15 cellular contexts compared by ENCODE assay signal in genomic region chr7:27961255-27961654, GRCh38.
DNase-seq lines count a peak whose midpoint lies in the region; ATAC-seq, FAIRE-seq and TF ChIP-seq lines count a peak whose summit lies in the region.
"Had no signal": no experiment of that assay in that cellular context is flagged by ENCODE, and none has a peak within 500 bp of the region (broad histone marks: within the 10 kb centered on the region; RNA-seq: fewer than 3 reads in every experiment).

No MANE protein-coding gene starts in this region.

- H3K4me3 Mint-ChIP-seq in activated naive CD8-positive, alpha-beta T cell treated with anti-CD3 and anti-CD28 coated beads, Interleukin-2, amount 50 U/mL, for 24 hours = no peak overlapping the region
- no peak overlapping the region for H3K4me3 Mint-ChIP-seq in activated naive CD8-positive, alpha-beta T cell treated with anti-CD3 and anti-CD28 coated beads for 36 hours
- H3K4me3 Mint-ChIP-seq: naive thymus-derived CD4-positive, alpha-beta T cell had no signal

- peak; percentile 27 for FAIRE-seq in urothelium cell line (lab: Jason Lieb, UNC)
- FAIRE-seq: endometrium had no signal

- no peak for TF ChIP-seq CTCF in RWPE1 (conservative IDR thresholded peaks at IDR 0.05; ENCODE audit: low read depth)

- ATAC-seq in activated naive CD8-positive, alpha-beta T cell treated with anti-CD3 and anti-CD28 coated beads, Interleukin-2, amount 50 U/mL, for 24 hours = peak; percentile 20
- peak; percentile 53 for ATAC-seq in esophagus mucosa
- ATAC-seq in GM21360 (IDR thresholded peaks at IDR 0.05; ENCODE audit: unreplicated experiment) = no peak
- ATAC-seq in GM18868 (IDR thresholded peaks at IDR 0.05; ENCODE audit: unreplicated experiment) = no peak
- ATAC-seq: naive thymus-derived CD4-positive, alpha-beta T cell had no signal

- no peaks in the 10 kb centered on the region for H3K36me3 Mint-ChIP-seq in activated naive CD8-positive, alpha-beta T cell treated with anti-CD3 and anti-CD28 coated beads, Interleukin-2, amount 50 U/mL, for 24 hours (ENCODE audit: low read depth)
- H3K36me3 Mint-ChIP-seq in activated naive CD8-positive, alpha-beta T cell treated with anti-CD3 and anti-CD28 coated beads for 36 hours = no peaks in the 10 kb centered on the region

- H3K27ac Mint-ChIP-seq in activated naive CD8-positive, alpha-beta T cell treated with anti-CD3 and anti-CD28 coated beads, Interleukin-2, amount 50 U/mL, for 24 hours = no peak overlapping the region
- H3K27ac Mint-ChIP-seq in activated naive CD8-positive, alpha-beta T cell treated with anti-CD3 and anti-CD28 coated beads for 36 hours = no peak overlapping the region
- H3K27ac Mint-ChIP-seq: naive thymus-derived CD4-positive, alpha-beta T cell had no signal

- CTCF ChIA-PET in RWPE1 (lab: Yijun Ruan, JAX) = interaction anchor here (1.4 kb wide), 1 partner anchor 12 kb away, joined by 3 read pairs; no protein-coding TSS in a partner anchor

- POLR2A ChIA-PET in RWPE1 (lab: Yijun Ruan, JAX; ENCODE audit: low non-redundant PET) = no interaction called here

- no peaks in the 10 kb centered on the region for H3K9me3 Mint-ChIP-seq in activated naive CD8-positive, alpha-beta T cell treated with anti-CD3 and anti-CD28 coated beads, Interleukin-2, amount 50 U/mL, for 24 hours
- H3K9me3 Mint-ChIP-seq in activated naive CD8-positive, alpha-beta T cell treated with anti-CD3 and anti-CD28 coated beads for 36 hours = no peaks in the 10 kb centered on the region
- H3K9me3 Mint-ChIP-seq: naive thymus-derived CD4-positive, alpha-beta T cell had no signal

- no peaks in the 10 kb centered on the region for H3K27me3 Mint-ChIP-seq in activated naive CD8-positive, alpha-beta T cell treated with anti-CD3 and anti-CD28 coated beads, Interleukin-2, amount 50 U/mL, for 24 hours
- no peaks in the 10 kb centered on the region for H3K27me3 Mint-ChIP-seq in activated naive CD8-positive, alpha-beta T cell treated with anti-CD3 and anti-CD28 coated beads for 36 hours

- no peaks in the 10 kb centered on the region for H3K4me1 Mint-ChIP-seq in activated naive CD8-positive, alpha-beta T cell treated with anti-CD3 and anti-CD28 coated beads, Interleukin-2, amount 50 U/mL, for 24 hours
- H3K4me1 Mint-ChIP-seq in activated naive CD8-positive, alpha-beta T cell treated with anti-CD3 and anti-CD28 coated beads for 36 hours = no peaks in the 10 kb centered on the region

- H3K27ac ChIP-seq in RWPE1 = no peak overlapping the region
- H3K27ac ChIP-seq: sigmoid colon, VCaP had no signal

- DNase-seq in activated naive CD8-positive, alpha-beta T cell treated with anti-CD3 and anti-CD28 coated beads, Interleukin-2, amount 50 U/mL, for 24 hours = no peak
- no peak for DNase-seq in activated naive CD8-positive, alpha-beta T cell treated with anti-CD3 and anti-CD28 coated beads for 36 hours
- DNase-seq in RWPE1 (ENCODE audit: low spot score) (peak; percentile 55), urothelium cell line (ENCODE audit: low spot score) (peak; percentile 79)
- DNase-seq in activated effector memory CD4-positive, alpha-beta T cell treated with Interleukin-2 at 50 U/mL for 16 hours = no peak
- DNase-seq: activated CD8-positive, alpha-beta memory T cell treated with anti-CD3 and anti-CD28 coated beads, Interleukin-2, amount 50 U/mL, for 48 hours; GDM1; naive thymus-derived CD4-positive, alpha-beta T cell; NCI-H2227 treated with DMSO at 0.1 percent for 48 hours; sigmoid colon had no signal

Comparison
In these comparisons a context has a peak if more than half of its experiments do, and no peak if none do; other contexts are left out.
1. ATAC-seq: peak in activated naive CD8-positive, alpha-beta T cell treated with anti-CD3 and anti-CD28 coated beads, Interleukin-2, amount 50 U/mL, for 24 hours (single experiment) and esophagus mucosa (single experiment); none in GM21360 (single experiment) and GM18868 (single experiment).
2. DNase-seq: peak in RWPE1 (single experiment) and urothelium cell line (single experiment); none in activated naive CD8-positive, alpha-beta T cell treated with anti-CD3 and anti-CD28 coated beads, Interleukin-2, amount 50 U/mL, for 24 hours (single experiment), activated naive CD8-positive, alpha-beta T cell treated with anti-CD3 and anti-CD28 coated beads for 36 hours (single experiment) and activated effector memory CD4-positive, alpha-beta T cell treated with Interleukin-2 at 50 U/mL for 16 hours (single experiment).